Comparison of ENCODE assay signal across 8 cellular contexts in genomic region chr16:21501869-21502667, GRCh38.
DNase-seq lines count a peak whose midpoint lies in the region; TF ChIP-seq lines count a peak whose summit lies in the region.

No MANE protein-coding gene starts in this region.

- H3K4me3 Mint-ChIP-seq in Caco-2 (ENCODE audit: unreplicated experiment): peak overlapping the region; percentile 81
- H3K4me3 Mint-ChIP-seq in activated T-cell treated with anti-CD3 and anti-CD28 coated beads, Interleukin-2, amount 50 U/mL, for 24 hours: peak overlapping the region; percentile 88

- H3K27ac ChIP-seq in OCI-LY1 (ENCODE audit: low read depth, low read length, poor library complexity, severe bottlenecking) (peak overlapping the region; percentile 72), esophagus (ENCODE audit: low read depth in 2 of 2, low read length in 1 of 2) (peak overlapping the region; percentile 95 to 99), mucosa of rectum (ENCODE audit: low read depth in 2 of 2, low read length in 2 of 2) (peak overlapping the region; percentile 99)

- TF ChIP-seq CTCF in Caco-2 (IDR thresholded peaks at IDR 0.05; ENCODE audit: insufficient read depth in 1 of 2, low read depth in 1 of 2, low read length in 1 of 2, severe bottlenecking in 1 of 2, unreplicated experiment in 1 of 2): no peak
- TF ChIP-seq CTCF in GM20000 (IDR thresholded peaks at IDR 0.05; ENCODE audit: extremely low read depth, missing control alignments): no peak
- TF ChIP-seq CTCF in OCI-LY1 (IDR thresholded peaks at IDR 0.05; ENCODE audit: low read length): no peak

- 1% methylated on average over 76 to 91 of the region's 91 CpGs for WGBS in esophagus, 2 donors

- CTCF ChIA-PET in Caco-2 (lab: Charles Lee): no interaction called here

- no peaks in the 10 kb centered on the region for H3K27me3 Mint-ChIP-seq in Caco-2 (ENCODE audit: insufficient read depth, unreplicated experiment)
- no peaks in the 10 kb centered on the region for H3K27me3 Mint-ChIP-seq in activated T-cell treated with anti-CD3 and anti-CD28 coated beads, Interleukin-2, amount 50 U/mL, for 24 hours

- H3K4me1 ChIP-seq in Caco-2 (peaks cover 14% of the 10 kb centered on the region), OCI-LY1 (ENCODE audit: insufficient read depth, low read length, severe bottlenecking) (peaks cover 32% of the 10 kb centered on the region), esophagus (ENCODE audit: control insufficient read depth in 2 of 2, insufficient read depth in 2 of 2, low read length in 1 of 2) (peaks cover 0 to 3% of the 10 kb centered on the region in 2 donors), mucosa of rectum (ENCODE audit: control insufficient read depth in 2 of 2, insufficient read depth in 2 of 2, low read length in 2 of 2) (peaks cover 20 to 27% of the 10 kb centered on the region in 2 donors)

- no peaks in the 10 kb centered on the region for H3K9me2 ChIP-seq in OCI-LY1 (ENCODE audit: low read depth, low read length)

- no peaks in the 10 kb centered on the region for H3K36me3 ChIP-seq in Caco-2 (ENCODE audit: control insufficient read depth, insufficient read depth, low read length)
- peaks cover 8% of the 10 kb centered on the region; the same call in 1 of the 2 replicates for H3K36me3 ChIP-seq in OCI-LY1 (ENCODE audit: insufficient read depth, low read length)
- H3K36me3 ChIP-seq in esophagus (ENCODE audit: control insufficient read depth in 2 of 2, insufficient read depth in 2 of 2, low read length in 1 of 2): no peaks in the 10 kb centered on the region
- no peaks in the 10 kb centered on the region for H3K36me3 ChIP-seq in mucosa of rectum (ENCODE audit: control insufficient read depth in 2 of 2, insufficient read depth in 2 of 2, low read length in 2 of 2)

- H3K79me2 ChIP-seq in OCI-LY1 (ENCODE audit: insufficient read depth, low read length): peaks cover 20% of the 10 kb centered on the region

- H3K4me2 ChIP-seq in OCI-LY1 (ENCODE audit: low read length): peak overlapping the region; percentile 52

- peaks cover 7% of the 10 kb centered on the region for H3K4me1 Mint-ChIP-seq in Caco-2 (ENCODE audit: low read depth, unreplicated experiment)
- H3K4me1 Mint-ChIP-seq in activated T-cell treated with anti-CD3 and anti-CD28 coated beads, Interleukin-2, amount 50 U/mL, for 24 hours (ENCODE audit: low read depth): peaks cover 28% of the 10 kb centered on the region

- POLR2A ChIA-PET in Caco-2 (lab: Charles Lee): interaction anchor here (0.7 to 1.1 kb wide), 2 partner anchors 18 to 19 kb away, joined by 3 to 8 read pairs; no protein-coding TSS in a partner anchor

- intact Hi-C loops in Caco-2 (cut with micrococcal nuclease; ENCODE audit: unreplicated experiment): no loop called here

- H3K9ac ChIP-seq in OCI-LY1 (ENCODE audit: low read length) (peak overlapping the region; percentile 72), mucosa of rectum (ENCODE audit: low read depth in 1 of 2, low read length in 2 of 2) (peak overlapping the region; percentile 85 to 99)

- H3K4me3 ChIP-seq in Caco-2 (ENCODE audit: low read depth, low read length): peak overlapping the region; percentile 99
- H3K4me3 ChIP-seq in OCI-LY1 (ENCODE audit: low read depth, low read length, poor library complexity, severe bottlenecking): peak overlapping the region; percentile 66
- peak overlapping the region; percentile 67 to 91 for H3K4me3 ChIP-seq in esophagus (ENCODE audit: low read depth in 1 of 2, low read length in 2 of 2)
- peak overlapping the region; percentile 78 to 88 for H3K4me3 ChIP-seq in mucosa of rectum (ENCODE audit: low read length in 2 of 2)

- peak overlapping the region; percentile 50 for H3K27ac Mint-ChIP-seq in Caco-2 (ENCODE audit: unreplicated experiment)
- H3K27ac Mint-ChIP-seq in activated T-cell treated with anti-CD3 and anti-CD28 coated beads, Interleukin-2, amount 50 U/mL, for 24 hours: peak overlapping the region; percentile 99

- BruUV-seq in Caco-2 (replicated peaks; lab: Mats Ljungman, UMichigan): TSS peak; percentile 62

- no peak overlapping the region for H2AFZ ChIP-seq in OCI-LY1 (ENCODE audit: low read length)

- DNase-seq in Caco-2: peak; percentile 95 to 97
- DNase-seq in GM20000 (ENCODE audit: low spot score): peak; percentile 91
- peak; percentile 90 for DNase-seq in HS-5 (ENCODE audit: low read depth)
- DNase-seq in activated T-cell treated with anti-CD3 and anti-CD28 coated beads, Interleukin-2, amount 50 U/mL, for 24 hours: peak; percentile 96
- peak; percentile 89 for DNase-seq in stimulated activated CD8-positive, alpha-beta memory T cell treated with anti-CD3 and anti-CD28 coated beads, Interleukin-4, amount 100 ng/mL, for 24 hours (ENCODE audit: low read depth)

- peaks cover 3% of the 10 kb centered on the region; the same call in 1 of the 2 replicates for H3F3A ChIP-seq in OCI-LY1 (ENCODE audit: insufficient read depth, low read length)

- no peaks in the 10 kb centered on the region for H4K20me1 ChIP-seq in OCI-LY1 (ENCODE audit: insufficient read depth, low read length)

- H3K27me3 ChIP-seq in Caco-2 (replicated peaks; ENCODE audit: control insufficient read depth, insufficient read depth, low read length) (no peaks in the 10 kb centered on the region), OCI-LY1 (ENCODE audit: insufficient read depth, low read length) (no peaks in the 10 kb centered on the region), esophagus (ENCODE audit: control insufficient read depth in 1 of 2, insufficient read depth in 2 of 2, low read length in 2 of 2) (no peaks in the 10 kb centered on the region), mucosa of rectum (ENCODE audit: control insufficient read depth in 2 of 2, insufficient read depth in 2 of 2, low read length in 2 of 2) (no peaks in the 10 kb centered on the region)

- H3K9me3 ChIP-seq in Caco-2: no peaks in the 10 kb centered on the region
- H3K9me3 ChIP-seq in OCI-LY1 (ENCODE audit: low read length): no peaks in the 10 kb centered on the region
- H3K9me3 ChIP-seq in esophagus (ENCODE audit: control insufficient read depth in 2 of 2, insufficient read depth in 1 of 2, low read depth in 1 of 2, low read length in 1 of 2): no peaks in the 10 kb centered on the region
- no peaks in the 10 kb centered on the region for H3K9me3 ChIP-seq in mucosa of rectum (ENCODE audit: control insufficient read depth in 2 of 2, low read length in 2 of 2)

- H3K9me3 Mint-ChIP-seq in Caco-2 (ENCODE audit: unreplicated experiment): no peaks in the 10 kb centered on the region
- no peaks in the 10 kb centered on the region for H3K9me3 Mint-ChIP-seq in activated T-cell treated with anti-CD3 and anti-CD28 coated beads, Interleukin-2, amount 50 U/mL, for 24 hours

- peaks cover 57% of the 10 kb centered on the region for H3K36me3 Mint-ChIP-seq in Caco-2 (ENCODE audit: insufficient read depth, unreplicated experiment)
- H3K36me3 Mint-ChIP-seq in activated T-cell treated with anti-CD3 and anti-CD28 coated beads, Interleukin-2, amount 50 U/mL, for 24 hours (ENCODE audit: low read depth): peaks cover 40% of the 10 kb centered on the region

Comparison
In these comparisons a context has a peak if more than half of its experiments do, and no peak if none do; other contexts are left out.
1. Peak in every context shown above with its lines: DNase-seq, H3K4me3 ChIP-seq and H3K27ac ChIP-seq.